2 cellular contexts compared by ENCODE assay signal in genomic region chr6:41750374-41750773, GRCh38.
A peak's percentile ranks its signal among the peaks of the same experiment; 100 is the strongest.
TF ChIP-seq lines count a peak whose summit lies in the region.

No MANE protein-coding gene starts in this region.

TF ChIP-seq in HEK293, 187 proteins besides CTCF, POLR2A, EP300 and RAD21:
- TF ChIP-seq ZBTB17 (tag by site-specific recombination; IDR thresholded peaks at IDR 0.05) (peak; percentile 86), ZBTB10 (tag by site-specific recombination; IDR thresholded peaks at IDR 0.05) (no peak)
TF ChIP-seq in HEK293: peak in this region for 1.

TF ChIP-seq in K562, 482 proteins besides CTCF, POLR2A, EP300 and RAD21:
- TF ChIP-seq PBX2 (CRISPR knock-in tag; IDR thresholded peaks at IDR 0.05; ENCODE audit: low read depth) (no peak), PBX2 (tag; conservative IDR thresholded peaks at IDR 0.05; ENCODE audit: low read depth) (0 out of 2 replicates have a peak, but pooled peaks have one; percentile 52), ZFX (CRISPR knock-in tag; IDR thresholded peaks at IDR 0.05) (no peak), JUN (IDR thresholded peaks at IDR 0.05; ENCODE audit: borderline replicate concordance, low read depth, low read length) (no peak), JUN (CRISPR knock-in tag; IDR thresholded peaks at IDR 0.05; ENCODE audit: borderline replicate concordance) (no peak), PKNOX1 (IDR thresholded peaks at IDR 0.05) (0 out of 2 replicates have a peak, but pooled peaks have one; percentile 13), MTF1 (CRISPR knock-in tag; IDR thresholded peaks at IDR 0.05; ENCODE audit: borderline replicate concordance) (no peak), ELF4 (CRISPR knock-in tag; IDR thresholded peaks at IDR 0.05) (no peak), ZNF282 (CRISPR knock-in tag; IDR thresholded peaks at IDR 0.05) (no peak), MEIS2 (IDR thresholded peaks at IDR 0.05; ENCODE audit: partially characterized antibody) (peak; percentile 70), PHB2 (IDR thresholded peaks at IDR 0.05; ENCODE audit: low read depth) (no peak), CHD1 (IDR thresholded peaks at IDR 0.05; ENCODE audit: low read length) (no peak), ZBTB17 (CRISPR knock-in tag; IDR thresholded peaks at IDR 0.05) (0 out of 2 replicates have a peak, but pooled peaks have one; percentile 38), ZNF511 (CRISPR knock-in tag; IDR thresholded peaks at IDR 0.05) (no peak), RBM22 (IDR thresholded peaks at IDR 0.05; ENCODE audit: low read depth, low read length, poor library complexity, severe bottlenecking) (no peak), TBL1XR1 (IDR thresholded peaks at IDR 0.05; ENCODE audit: low read length in 2 of 2) (no peak)
